In the genomic region with DNA sequence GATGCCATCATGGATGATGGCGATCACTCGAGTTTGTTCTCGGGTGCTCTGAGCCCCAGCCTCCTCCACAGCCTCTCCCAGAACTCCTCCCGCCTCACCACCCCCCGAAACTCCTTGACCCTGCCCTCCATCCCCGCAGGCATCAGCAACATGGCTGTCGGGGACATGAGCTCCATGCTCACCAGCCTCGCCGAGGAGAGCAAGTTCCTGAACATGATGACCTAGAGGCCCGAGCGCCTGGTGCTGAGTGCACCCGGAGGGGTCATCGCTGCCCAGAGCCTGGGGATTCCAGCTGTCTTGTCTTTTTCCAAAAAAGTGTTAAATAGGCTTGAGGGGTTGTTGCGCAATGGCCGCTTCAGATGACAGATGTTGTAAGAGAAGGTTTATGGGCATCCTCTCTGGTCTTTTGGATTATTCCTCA, we compare ENCODE assay signal across 22 cellular contexts.
DNase-seq lines count a peak whose midpoint lies in the region; ATAC-seq and TF ChIP-seq lines count a peak whose summit lies in the region.
"Had no signal": no experiment of that assay in that cellular context is flagged by ENCODE, and none has a peak within 500 bp of the region (broad histone marks: within the 10 kb centered on the region; RNA-seq: fewer than 3 reads in every experiment).

No MANE protein-coding gene starts in this region.

- TF ChIP-seq CTCF in AG10803 (conservative IDR thresholded peaks at IDR 0.05; ENCODE audit: low read length) (no peak), HCT116 (IDR thresholded peaks at IDR 0.05 in 2 of 3, conservative IDR thresholded peaks at IDR 0.05 in 1 of 3; ENCODE audit: borderline replicate concordance in 1 of 3, insufficient read depth in 1 of 3, low read depth in 2 of 3, low read length in 2 of 3) (no peak), chondrocyte (IDR thresholded peaks at IDR 0.05) (no peak), lower leg skin (IDR thresholded peaks at IDR 0.05) (no peak)

- peaks cover 37% of the 10 kb centered on the region for H3K36me3 Mint-ChIP-seq in chondrocyte (ENCODE audit: low read depth)
- no peaks in the 10 kb centered on the region for H3K36me3 Mint-ChIP-seq in stimulated activated effector memory CD8-positive, alpha-beta T cell treated with anti-CD3 and anti-CD28 coated beads, Interleukin-12 subunit alpha, Interleukin-12 subunit beta, amount 100 ng/mL, for 72 hours
- H3K36me3 Mint-ChIP-seq: CD4-positive, CD25-positive, alpha-beta regulatory T cell had no signal

- H2AFZ ChIP-seq in HCT116 (ENCODE audit: low read depth, low read length, poor library complexity, severe bottlenecking): no peak overlapping the region

- H3K4me2 ChIP-seq in HCT116 (ENCODE audit: low read length): no peak overlapping the region
- H3K4me2 ChIP-seq: KMS-11 had no signal

- CTCF ChIA-PET in HCT116 (lab: Charles Lee): no interaction called here

- no peak for TF ChIP-seq RAD21 in HCT116 (IDR thresholded peaks at IDR 0.05; ENCODE audit: low read depth)

- H3K9me3 ChIP-seq in HCT116 (ENCODE audit: control insufficient read depth in 1 of 2, insufficient read depth in 1 of 2, low read depth in 1 of 2, low read length in 2 of 2): no peaks in the 10 kb centered on the region
- H3K9me3 ChIP-seq: gastroesophageal sphincter, psoas muscle had no signal

- no peak overlapping the region for H3K9ac ChIP-seq in HCT116 (ENCODE audit: low read length)
- H3K9ac ChIP-seq: KMS-11 had no signal

- POLR2A ChIA-PET in HCT116 (lab: Charles Lee): no interaction called here

- no peaks in the 10 kb centered on the region for H3K79me2 ChIP-seq in HCT116 (ENCODE audit: insufficient read depth, low read length)

- H3K27me3 ChIP-seq in HCT116 (ENCODE audit: insufficient read depth, low read length): no peaks in the 10 kb centered on the region
- H3K27me3 ChIP-seq: gastroesophageal sphincter had no signal

- H3K27ac Mint-ChIP-seq in chondrocyte (ENCODE audit: unreplicated experiment): no peak overlapping the region
- no peak overlapping the region for H3K27ac Mint-ChIP-seq in stimulated activated effector memory CD8-positive, alpha-beta T cell treated with anti-CD3 and anti-CD28 coated beads, Interleukin-12 subunit alpha, Interleukin-12 subunit beta, amount 100 ng/mL, for 72 hours
- H3K27ac Mint-ChIP-seq: CD4-positive, CD25-positive, alpha-beta regulatory T cell had no signal

- no peak overlapping the region for H3K27ac ChIP-seq in HCT116 (ENCODE audit: low read depth, low read length)
- H3K27ac ChIP-seq: gastroesophageal sphincter, KMS-11, psoas muscle, SK-N-MC had no signal

- TF ChIP-seq POLR2A in HCT116 (IDR thresholded peaks at IDR 0.05; ENCODE audit: borderline replicate concordance, extremely low read depth, insufficient read depth, insufficient read length) (no peak), lower leg skin (IDR thresholded peaks at IDR 0.05) (no peak)

- intact Hi-C loops in HCT116 (cut with micrococcal nuclease): no loop called here
- intact Hi-C loops in lower leg skin (cut with DNase I; ENCODE audit: low total_unique reads): no loop called here

- no peaks in the 10 kb centered on the region for H4K20me1 ChIP-seq in HCT116 (ENCODE audit: insufficient read depth)

- H3K36me3 ChIP-seq in HCT116 (ENCODE audit: control insufficient read depth in 1 of 2, insufficient read depth in 2 of 2, low read length in 2 of 2): no peaks in the 10 kb centered on the region

- H3K9me2 ChIP-seq in HCT116 (ENCODE audit: insufficient read depth): no peaks in the 10 kb centered on the region

- no peak overlapping the region for H3K4me3 ChIP-seq in AG10803 (ENCODE audit: low read length)
- H3K4me3 ChIP-seq in HCT116 (replicated peaks in 1 of 2; ENCODE audit: low read depth in 1 of 2, low read length in 2 of 2): no peak overlapping the region
- H3K4me3 ChIP-seq in lower leg skin (ENCODE audit: low read depth, poor library complexity, severe bottlenecking): no peak overlapping the region
- H3K4me3 ChIP-seq: gastroesophageal sphincter, lung, psoas muscle, SK-N-MC had no signal

- H3K9me3 Mint-ChIP-seq in chondrocyte (ENCODE audit: low read depth): no peaks in the 10 kb centered on the region
- H3K9me3 Mint-ChIP-seq in stimulated activated effector memory CD8-positive, alpha-beta T cell treated with anti-CD3 and anti-CD28 coated beads, Interleukin-12 subunit alpha, Interleukin-12 subunit beta, amount 100 ng/mL, for 72 hours: no peaks in the 10 kb centered on the region

- ATAC-seq in HCT116 (no peak), HG02642 (IDR thresholded peaks at IDR 0.05; ENCODE audit: poor library complexity, unreplicated experiment) (no peak)
- ATAC-seq in stimulated activated effector memory CD8-positive, alpha-beta T cell treated with anti-CD3 and anti-CD28 coated beads, Interleukin-12 subunit alpha, Interleukin-12 subunit beta, amount 100 ng/mL, for 72 hours: no peak
- ATAC-seq: gastroesophageal sphincter had no signal

- RAD21 ChIA-PET in HCT116 (lab: Charles Lee; ENCODE audit: low non-redundant PET in 1 of 2, low total read pairs in 2 of 2, uncharacterized antibody in 2 of 2, unreplicated experiment in 2 of 2): no interaction called here

- H3K4me1 Mint-ChIP-seq in chondrocyte (ENCODE audit: low read depth): peaks cover 9% of the 10 kb centered on the region
- H3K4me1 Mint-ChIP-seq in stimulated activated effector memory CD8-positive, alpha-beta T cell treated with anti-CD3 and anti-CD28 coated beads, Interleukin-12 subunit alpha, Interleukin-12 subunit beta, amount 100 ng/mL, for 72 hours: no peaks in the 10 kb centered on the region
- H3K4me1 Mint-ChIP-seq: CD4-positive, CD25-positive, alpha-beta regulatory T cell had no signal

- no peak overlapping the region for H3K4me3 Mint-ChIP-seq in chondrocyte (ENCODE audit: unreplicated experiment)
- no peak overlapping the region for H3K4me3 Mint-ChIP-seq in stimulated activated effector memory CD8-positive, alpha-beta T cell treated with anti-CD3 and anti-CD28 coated beads, Interleukin-12 subunit alpha, Interleukin-12 subunit beta, amount 100 ng/mL, for 72 hours
- H3K4me3 Mint-ChIP-seq: CD4-positive, CD25-positive, alpha-beta regulatory T cell had no signal

- BruUV-seq in HCT116 (replicated peaks; lab: Mats Ljungman, UMichigan): no TSS peak

- WGBS in lower leg skin, 2 donors: 89 to 94% methylated on average over 15 of the region's 15 CpGs

- no peaks in the 10 kb centered on the region for H3K27me3 Mint-ChIP-seq in chondrocyte (ENCODE audit: low read depth)
- H3K27me3 Mint-ChIP-seq: CD4-positive, CD25-positive, alpha-beta regulatory T cell had no signal

- H3K4me1 ChIP-seq in HCT116 (ENCODE audit: control insufficient read depth in 1 of 2, insufficient read depth in 2 of 2, low read length in 2 of 2): peaks cover 0 to 6% of the 10 kb centered on the region in 2 experiments; a peak in 2 of 4 replicates
- H3K4me1 ChIP-seq: gastroesophageal sphincter, psoas muscle had no signal

- DNase-seq in AG10803 (ENCODE audit: low read depth) (peak; percentile 50), HCT116 (ENCODE audit: low read depth, low spot score) (no peak), chondrocyte (ENCODE audit: low spot score) (peak; percentile 77), lower leg skin (ENCODE audit: low spot score in 2 of 2) (peak; percentile 30 to 84), OCI-M2 (lab: John Stamatoyannopoulos, UW; ENCODE audit: unreplicated experiment) (no peak)
- DNase-seq in stimulated activated CD8-positive, alpha-beta memory T cell treated with anti-CD3 and anti-CD28 coated beads, Interleukin-4, amount 100 ng/mL, for 48 hours: no peak
- DNase-seq in stimulated activated effector memory CD8-positive, alpha-beta T cell treated with anti-CD3 and anti-CD28 coated beads, Interleukin-12 subunit alpha, Interleukin-12 subunit beta, amount 100 ng/mL, for 72 hours (ENCODE audit: low spot score in 2 of 2): no peak
- DNase-seq: activated CD4-positive, alpha-beta T cell treated with anti-CD3 and anti-CD28 coated beads, Interleukin-2, amount 50 U/mL, for 4 hours; activated naive CD4-positive, alpha-beta T cell; CD4-positive, CD25-positive, alpha-beta regulatory T cell; DMS 273 treated with DMSO at 0.1 percent for 48 hours; NCI-H1105; NCI-H2081; psoas muscle; small intestine; stimulated activated CD4-positive, alpha-beta T cell treated with anti-CD3 and anti-CD28 coated beads, Interleukin-2, amount 100 ng/mL, for 48 hours; stimulated activated naive CD4-positive, alpha-beta T cell treated with Interleukin-2 at 50 U/mL for 16 hours had no signal

TF ChIP-seq in HCT116, 20 proteins besides CTCF, POLR2A, EP300 and RAD21 (continues in another document):
- TF ChIP-seq ZFX (IDR thresholded peaks at IDR 0.05) (no peak), YY1 (IDR thresholded peaks at IDR 0.05; ENCODE audit: extremely low read depth, insufficient replicate concordance, low read depth, low read length) (no peak), CEBPB (IDR thresholded peaks at IDR 0.05; ENCODE audit: low read depth) (peak; percentile 44; the same call in 1 of the 2 replicates), SIN3A (IDR thresholded peaks at IDR 0.05; ENCODE audit: low read depth) (no peak)
- TF ChIP-seq, protein P1, sequence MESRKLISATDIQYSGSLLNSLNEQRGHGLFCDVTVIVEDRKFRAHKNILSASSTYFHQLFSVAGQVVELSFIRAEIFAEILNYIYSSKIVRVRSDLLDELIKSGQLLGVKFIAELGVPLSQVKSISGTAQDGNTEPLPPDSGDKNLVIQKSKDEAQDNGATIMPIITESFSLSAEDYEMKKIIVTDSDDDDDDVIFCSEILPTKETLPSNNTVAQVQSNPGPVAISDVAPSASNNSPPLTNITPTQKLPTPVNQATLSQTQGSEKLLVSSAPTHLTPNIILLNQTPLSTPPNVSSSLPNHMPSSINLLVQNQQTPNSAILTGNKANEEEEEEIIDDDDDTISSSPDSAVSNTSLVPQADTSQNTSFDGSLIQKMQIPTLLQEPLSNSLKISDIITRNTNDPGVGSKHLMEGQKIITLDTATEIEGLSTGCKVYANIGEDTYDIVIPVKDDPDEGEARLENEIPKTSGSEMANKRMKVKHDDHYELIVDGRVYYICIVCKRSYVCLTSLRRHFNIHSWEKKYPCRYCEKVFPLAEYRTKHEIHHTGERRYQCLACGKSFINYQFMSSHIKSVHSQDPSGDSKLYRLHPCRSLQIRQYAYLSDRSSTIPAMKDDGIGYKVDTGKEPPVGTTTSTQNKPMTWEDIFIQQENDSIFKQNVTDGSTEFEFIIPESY (IDR thresholded peaks at IDR 0.05; ENCODE audit: extremely low read depth, insufficient replicate concordance, low read length): no peak

Comparison
In these comparisons a context has a peak if more than half of its experiments do, and no peak if none do; other contexts are left out.
1. DNase-seq: peak in AG10803 (single experiment), chondrocyte (single experiment) and lower leg skin (2 of 2); none in HCT116 (single experiment), stimulated activated CD8-positive, alpha-beta memory T cell treated with anti-CD3 and anti-CD28 coated beads, Interleukin-4, amount 100 ng/mL, for 48 hours (single experiment), OCI-M2 (single experiment) and stimulated activated effector memory CD8-positive, alpha-beta T cell treated with anti-CD3 and anti-CD28 coated beads, Interleukin-12 subunit alpha, Interleukin-12 subunit beta, amount 100 ng/mL, for 72 hours (0 of 2).